Comparison of ENCODE assay signal across 1 cellular context in genomic region chr10:119725550-119726290, GRCh38.
TF ChIP-seq lines count a peak whose summit lies in the region.

A gene with protein sequence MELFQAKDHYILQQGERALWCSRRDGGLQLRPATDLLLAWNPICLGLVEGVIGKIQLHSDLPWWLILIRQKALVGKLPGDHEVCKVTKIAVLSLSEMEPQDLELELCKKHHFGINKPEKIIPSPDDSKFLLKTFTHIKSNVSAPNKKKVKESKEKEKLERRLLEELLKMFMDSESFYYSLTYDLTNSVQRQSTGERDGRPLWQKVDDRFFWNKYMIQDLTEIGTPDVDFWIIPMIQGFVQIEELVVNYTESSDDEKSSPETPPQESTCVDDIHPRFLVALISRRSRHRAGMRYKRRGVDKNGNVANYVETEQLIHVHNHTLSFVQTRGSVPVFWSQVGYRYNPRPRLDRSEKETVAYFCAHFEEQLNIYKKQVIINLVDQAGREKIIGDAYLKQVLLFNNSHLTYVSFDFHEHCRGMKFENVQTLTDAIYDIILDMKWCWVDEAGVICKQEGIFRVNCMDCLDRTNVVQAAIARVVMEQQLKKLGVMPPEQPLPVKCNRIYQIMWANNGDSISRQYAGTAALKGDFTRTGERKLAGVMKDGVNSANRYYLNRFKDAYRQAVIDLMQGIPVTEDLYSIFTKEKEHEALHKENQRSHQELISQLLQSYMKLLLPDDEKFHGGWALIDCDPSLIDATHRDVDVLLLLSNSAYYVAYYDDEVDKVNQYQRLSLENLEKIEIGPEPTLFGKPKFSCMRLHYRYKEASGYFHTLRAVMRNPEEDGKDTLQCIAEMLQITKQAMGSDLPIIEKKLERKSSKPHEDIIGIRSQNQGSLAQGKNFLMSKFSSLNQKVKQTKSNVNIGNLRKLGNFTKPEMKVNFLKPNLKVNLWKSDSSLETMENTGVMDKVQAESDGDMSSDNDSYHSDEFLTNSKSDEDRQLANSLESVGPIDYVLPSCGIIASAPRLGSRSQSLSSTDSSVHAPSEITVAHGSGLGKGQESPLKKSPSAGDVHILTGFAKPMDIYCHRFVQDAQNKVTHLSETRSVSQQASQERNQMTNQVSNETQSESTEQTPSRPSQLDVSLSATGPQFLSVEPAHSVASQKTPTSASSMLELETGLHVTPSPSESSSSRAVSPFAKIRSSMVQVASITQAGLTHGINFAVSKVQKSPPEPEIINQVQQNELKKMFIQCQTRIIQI (plus strand): TSS chr10:119726050. CDS start chr10:119726263, 213 bp downstream.

TF ChIP-seq in HEK293, 187 proteins besides CTCF, POLR2A, EP300 and RAD21 (continued from another document and continues in another):
- TF ChIP-seq ZNF692 (tag by site-specific recombination; IDR thresholded peaks at IDR 0.05) (no peak; the same call in 1 of the 2 replicates), ZNF23 (tag by site-specific recombination; IDR thresholded peaks at IDR 0.05; ENCODE audit: borderline replicate concordance) (no peak), ZNF792 (tag by site-specific recombination; IDR thresholded peaks at IDR 0.05) (no peak; the same call in 1 of the 2 replicates), ZNF501 (tag by site-specific recombination; IDR thresholded peaks at IDR 0.05) (peak; percentile 96), ZSCAN23 (tag by site-specific recombination; IDR thresholded peaks at IDR 0.05) (no peak; the same call in 1 of the 2 replicates), SETDB1 (IDR thresholded peaks at IDR 0.05; ENCODE audit: insufficient read length, low read length) (no peak), MZF1 (tag by site-specific recombination; IDR thresholded peaks at IDR 0.05; ENCODE audit: borderline replicate concordance) (no peak), RBAK (tag by site-specific recombination; IDR thresholded peaks at IDR 0.05) (no peak), ZNF48 (tag by site-specific recombination; IDR thresholded peaks at IDR 0.05) (no peak), ZEB2 (tag by site-specific recombination; IDR thresholded peaks at IDR 0.05) (peak; percentile 89), ZBTB6 (tag by site-specific recombination; IDR thresholded peaks at IDR 0.05) (no peak), ZNF785 (tag by site-specific recombination; IDR thresholded peaks at IDR 0.05) (no peak), ZNF610 (tag by site-specific recombination; IDR thresholded peaks at IDR 0.05; ENCODE audit: borderline replicate concordance) (peak; percentile 52; the same call in 1 of the 2 replicates), ZNF426 (tag by site-specific recombination; IDR thresholded peaks at IDR 0.05) (no peak), ZNF202 (tag by site-specific recombination; IDR thresholded peaks at IDR 0.05; ENCODE audit: borderline replicate concordance) (no peak), ZNF555 (tag by site-specific recombination; conservative IDR thresholded peaks at IDR 0.05) (no peak), ZNF114 (tag by site-specific recombination; IDR thresholded peaks at IDR 0.05) (no peak), ZNF155 (tag by site-specific recombination; IDR thresholded peaks at IDR 0.05) (no peak), SCRT1 (tag by site-specific recombination; IDR thresholded peaks at IDR 0.05; ENCODE audit: borderline replicate concordance) (no peak), EGR2 (tag by site-specific recombination; IDR thresholded peaks at IDR 0.05; ENCODE audit: low read depth) (no peak; the same call in none of the 2 replicates), ZNF292 (tag by site-specific recombination; IDR thresholded peaks at IDR 0.05; ENCODE audit: borderline replicate concordance, low read depth) (no peak), ZNF146 (tag by site-specific recombination; IDR thresholded peaks at IDR 0.05) (0 out of 2 replicates have a peak, but pooled peaks have one; percentile 25), ZNF324 (tag by site-specific recombination; IDR thresholded peaks at IDR 0.05) (no peak), PRDM10 (tag by site-specific recombination; IDR thresholded peaks at IDR 0.05) (peak; percentile 68), ZNF274 (IDR thresholded peaks at IDR 0.05; ENCODE audit: low read length) (no peak), ZNF274 (tag by site-specific recombination; IDR thresholded peaks at IDR 0.05; ENCODE audit: borderline replicate concordance) (no peak), ZNF768 (tag by site-specific recombination; IDR thresholded peaks at IDR 0.05) (no peak), ZBTB26 (tag by site-specific recombination; optimal IDR thresholded peaks at IDR 0.05) (peak; percentile 93), ZNF391 (tag by site-specific recombination; IDR thresholded peaks at IDR 0.05; ENCODE audit: borderline replicate concordance, low read depth) (no peak), ZNF354C (tag by site-specific recombination; IDR thresholded peaks at IDR 0.05; ENCODE audit: borderline replicate concordance, low read depth) (no peak), YY1 (tag by site-specific recombination; IDR thresholded peaks at IDR 0.05) (no peak; the same call in 1 of the 2 replicates)
- TF ChIP-seq, protein P1, sequence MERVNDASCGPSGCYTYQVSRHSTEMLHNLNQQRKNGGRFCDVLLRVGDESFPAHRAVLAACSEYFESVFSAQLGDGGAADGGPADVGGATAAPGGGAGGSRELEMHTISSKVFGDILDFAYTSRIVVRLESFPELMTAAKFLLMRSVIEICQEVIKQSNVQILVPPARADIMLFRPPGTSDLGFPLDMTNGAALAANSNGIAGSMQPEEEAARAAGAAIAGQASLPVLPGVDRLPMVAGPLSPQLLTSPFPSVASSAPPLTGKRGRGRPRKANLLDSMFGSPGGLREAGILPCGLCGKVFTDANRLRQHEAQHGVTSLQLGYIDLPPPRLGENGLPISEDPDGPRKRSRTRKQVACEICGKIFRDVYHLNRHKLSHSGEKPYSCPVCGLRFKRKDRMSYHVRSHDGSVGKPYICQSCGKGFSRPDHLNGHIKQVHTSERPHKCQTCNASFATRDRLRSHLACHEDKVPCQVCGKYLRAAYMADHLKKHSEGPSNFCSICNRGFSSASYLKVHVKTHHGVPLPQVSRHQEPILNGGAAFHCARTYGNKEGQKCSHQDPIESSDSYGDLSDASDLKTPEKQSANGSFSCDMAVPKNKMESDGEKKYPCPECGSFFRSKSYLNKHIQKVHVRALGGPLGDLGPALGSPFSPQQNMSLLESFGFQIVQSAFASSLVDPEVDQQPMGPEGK (tag by site-specific recombination; IDR thresholded peaks at IDR 0.05) = peak; percentile 98
- TF ChIP-seq, protein P2, sequence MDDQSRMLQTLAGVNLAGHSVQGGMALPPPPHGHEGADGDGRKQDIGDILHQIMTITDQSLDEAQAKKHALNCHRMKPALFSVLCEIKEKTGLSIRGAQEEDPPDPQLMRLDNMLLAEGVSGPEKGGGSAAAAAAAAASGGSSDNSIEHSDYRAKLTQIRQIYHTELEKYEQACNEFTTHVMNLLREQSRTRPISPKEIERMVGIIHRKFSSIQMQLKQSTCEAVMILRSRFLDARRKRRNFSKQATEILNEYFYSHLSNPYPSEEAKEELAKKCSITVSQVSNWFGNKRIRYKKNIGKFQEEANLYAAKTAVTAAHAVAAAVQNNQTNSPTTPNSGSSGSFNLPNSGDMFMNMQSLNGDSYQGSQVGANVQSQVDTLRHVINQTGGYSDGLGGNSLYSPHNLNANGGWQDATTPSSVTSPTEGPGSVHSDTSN (CRISPR knock-in tag; IDR thresholded peaks at IDR 0.05) = no peak; the same call in 1 of the 2 replicates
- TF ChIP-seq, protein P3, sequence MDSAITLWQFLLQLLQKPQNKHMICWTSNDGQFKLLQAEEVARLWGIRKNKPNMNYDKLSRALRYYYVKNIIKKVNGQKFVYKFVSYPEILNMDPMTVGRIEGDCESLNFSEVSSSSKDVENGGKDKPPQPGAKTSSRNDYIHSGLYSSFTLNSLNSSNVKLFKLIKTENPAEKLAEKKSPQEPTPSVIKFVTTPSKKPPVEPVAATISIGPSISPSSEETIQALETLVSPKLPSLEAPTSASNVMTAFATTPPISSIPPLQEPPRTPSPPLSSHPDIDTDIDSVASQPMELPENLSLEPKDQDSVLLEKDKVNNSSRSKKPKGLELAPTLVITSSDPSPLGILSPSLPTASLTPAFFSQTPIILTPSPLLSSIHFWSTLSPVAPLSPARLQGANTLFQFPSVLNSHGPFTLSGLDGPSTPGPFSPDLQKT (IDR thresholded peaks at IDR 0.05; ENCODE audit: borderline replicate concordance, low read depth, low read length) = no peak
- TF ChIP-seq, protein P4, sequence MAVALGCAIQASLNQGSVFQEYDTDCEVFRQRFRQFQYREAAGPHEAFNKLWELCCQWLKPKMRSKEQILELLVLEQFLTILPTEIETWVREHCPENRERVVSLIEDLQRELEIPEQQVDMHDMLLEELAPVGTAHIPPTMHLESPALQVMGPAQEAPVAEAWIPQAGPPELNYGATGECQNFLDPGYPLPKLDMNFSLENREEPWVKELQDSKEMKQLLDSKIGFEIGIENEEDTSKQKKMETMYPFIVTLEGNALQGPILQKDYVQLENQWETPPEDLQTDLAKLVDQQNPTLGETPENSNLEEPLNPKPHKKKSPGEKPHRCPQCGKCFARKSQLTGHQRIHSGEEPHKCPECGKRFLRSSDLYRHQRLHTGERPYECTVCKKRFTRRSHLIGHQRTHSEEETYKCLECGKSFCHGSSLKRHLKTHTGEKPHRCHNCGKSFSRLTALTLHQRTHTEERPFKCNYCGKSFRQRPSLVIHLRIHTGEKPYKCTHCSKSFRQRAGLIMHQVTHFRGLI (tag by site-specific recombination; IDR thresholded peaks at IDR 0.05) = no peak
- TF ChIP-seq, protein P5, sequence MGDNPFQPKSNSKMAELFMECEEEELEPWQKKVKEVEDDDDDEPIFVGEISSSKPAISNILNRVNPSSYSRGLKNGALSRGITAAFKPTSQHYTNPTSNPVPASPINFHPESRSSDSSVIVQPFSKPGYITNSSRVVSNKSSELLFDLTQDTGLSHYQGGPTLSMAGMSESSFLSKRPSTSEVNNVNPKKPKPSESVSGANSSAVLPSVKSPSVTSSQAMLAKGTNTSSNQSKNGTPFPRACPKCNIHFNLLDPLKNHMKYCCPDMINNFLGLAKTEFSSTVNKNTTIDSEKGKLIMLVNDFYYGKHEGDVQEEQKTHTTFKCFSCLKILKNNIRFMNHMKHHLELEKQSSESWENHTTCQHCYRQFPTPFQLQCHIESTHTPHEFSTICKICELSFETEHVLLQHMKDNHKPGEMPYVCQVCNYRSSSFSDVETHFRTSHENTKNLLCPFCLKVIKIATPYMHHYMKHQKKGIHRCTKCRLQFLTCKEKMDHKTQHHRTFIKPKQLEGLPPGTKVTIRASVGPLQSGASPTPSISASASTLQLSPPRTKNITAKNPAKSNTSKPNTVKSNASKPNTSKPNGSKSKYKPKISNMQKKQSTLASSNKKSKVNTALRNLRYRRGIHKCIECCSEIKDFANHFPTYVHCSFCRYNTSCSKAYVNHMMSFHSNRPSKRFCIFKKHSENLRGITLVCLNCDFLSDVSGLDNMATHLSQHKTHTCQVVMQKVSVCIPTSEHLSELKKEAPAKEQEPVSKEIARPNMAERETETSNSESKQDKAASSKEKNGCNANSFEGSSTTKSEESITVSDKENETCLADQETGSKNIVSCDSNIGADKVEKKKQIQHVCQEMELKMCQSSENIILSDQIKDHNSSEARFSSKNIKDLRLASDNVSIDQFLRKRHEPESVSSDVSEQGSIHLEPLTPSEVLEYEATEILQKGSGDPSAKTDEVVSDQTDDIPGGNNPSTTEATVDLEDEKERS (tag by site-specific recombination; IDR thresholded peaks at IDR 0.05) = 0 out of 2 replicates have a peak, but pooled peaks have one; percentile 14
- TF ChIP-seq, protein P6, sequence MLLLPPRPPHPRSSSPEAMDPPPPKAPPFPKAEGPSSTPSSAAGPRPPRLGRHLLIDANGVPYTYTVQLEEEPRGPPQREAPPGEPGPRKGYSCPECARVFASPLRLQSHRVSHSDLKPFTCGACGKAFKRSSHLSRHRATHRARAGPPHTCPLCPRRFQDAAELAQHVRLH (tag by site-specific recombination; IDR thresholded peaks at IDR 0.05) = no peak
